11 cellular contexts compared by ENCODE assay signal in the genomic region with DNA sequence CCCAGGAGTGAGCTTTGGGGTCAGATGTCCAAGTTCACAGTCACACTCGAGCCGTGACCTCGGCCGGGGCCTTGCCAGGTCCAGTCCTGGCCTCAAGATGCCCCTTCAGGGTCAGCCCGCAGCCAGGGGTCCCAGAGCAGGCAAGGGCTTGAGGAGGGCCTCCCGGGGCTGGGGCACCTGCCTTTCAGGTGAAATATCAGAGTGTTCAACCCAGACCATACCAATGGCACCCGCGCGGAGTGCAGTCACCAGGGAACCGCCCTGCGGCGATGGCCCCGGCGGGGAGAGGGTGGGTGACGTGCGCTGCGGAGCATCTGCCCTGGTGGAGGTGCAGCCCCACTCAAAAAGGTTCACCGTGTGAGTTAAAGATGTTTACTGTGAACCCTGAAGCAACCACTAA. TPM values are rescaled to one million over a fixed set of nuclear protein-coding genes. Genes with fewer than 3 reads are reported as not detected.
DNase-seq lines count a peak whose midpoint lies in the region; FAIRE-seq and TF ChIP-seq lines count a peak whose summit lies in the region.
"Had no signal": no experiment of that assay in that cellular context is flagged by ENCODE, and none has a peak within 500 bp of the region (broad histone marks: within the 10 kb centered on the region; RNA-seq: fewer than 3 reads in every experiment).

No MANE protein-coding gene starts in this region.

- intact Hi-C loops in stomach (cut with DNase I; ENCODE audit: low total_unique reads), result no loop called here

- peaks cover 8% of the 10 kb centered on the region for H3K9me3 Mint-ChIP-seq in astrocyte (ENCODE audit: unreplicated experiment)

- TF ChIP-seq POLR2A in stomach (IDR thresholded peaks at IDR 0.05), result no peak

- H3K4me2 ChIP-seq in astrocyte (ENCODE audit: low read length), result peak overlapping the region; percentile 73
- H3K4me2 ChIP-seq in mesenchymal stem cell (ENCODE audit: low read length, poor library complexity, severe bottlenecking), result no peak overlapping the region

- H3K4me3 ChIP-seq in astrocyte (ENCODE audit: insufficient read depth, low read depth, low read length) (no peak overlapping the region), mesenchymal stem cell (ENCODE audit: insufficient read depth in 1 of 2, low read depth in 1 of 2, low read length in 2 of 2) (peak overlapping the region in 1 of 2 experiments; percentile 39), stomach (peak overlapping the region in 3 of 4 donors; percentile 13 to 33 (median 25))
- H3K4me3 ChIP-seq: tibial artery had no signal

- no peak overlapping the region for H2AK5ac ChIP-seq in mesenchymal stem cell (ENCODE audit: low read length, severe bottlenecking)

- H2BK120ac ChIP-seq in mesenchymal stem cell (ENCODE audit: low read depth, low read length), result no peak overlapping the region

- H3K4me1 Mint-ChIP-seq in astrocyte (ENCODE audit: low read depth, unreplicated experiment), result peaks cover 3% of the 10 kb centered on the region

- peaks cover 2% of the 10 kb centered on the region for H3K4me1 ChIP-seq in astrocyte (ENCODE audit: insufficient read depth, low read length)
- H3K4me1 ChIP-seq in mesenchymal stem cell (ENCODE audit: control insufficient read depth, insufficient read depth, low read depth, low read length), result peaks cover 14% of the 10 kb centered on the region
- peaks cover 11 to 17% (median 14%) of the 10 kb centered on the region in 4 donors for H3K4me1 ChIP-seq in stomach

- H3K79me2 ChIP-seq in astrocyte (ENCODE audit: insufficient read depth, low read length), result no peaks in the 10 kb centered on the region

- no peaks in the 10 kb centered on the region for H3K36me3 ChIP-seq in astrocyte (ENCODE audit: insufficient read depth, low read length)
- H3K36me3 ChIP-seq in mesenchymal stem cell (ENCODE audit: control insufficient read depth in 1 of 2, insufficient read depth in 2 of 2, low read depth in 1 of 2, low read length in 2 of 2), result no peaks in the 10 kb centered on the region
- no peaks in the 10 kb centered on the region for H3K36me3 ChIP-seq in stomach
- H3K36me3 ChIP-seq: tibial artery had no signal

- H3K27me3 ChIP-seq in astrocyte (ENCODE audit: insufficient read depth, low read length) (no peaks in the 10 kb centered on the region), mesenchymal stem cell (ENCODE audit: control insufficient read depth in 1 of 2, insufficient read depth in 1 of 2, low read length in 2 of 2) (peaks cover 4 to 70% of the 10 kb centered on the region in 2 experiments), stomach (peaks cover 0 to 25% (median 13%) of the 10 kb centered on the region in 3 donors)

- H4K20me1 ChIP-seq in astrocyte (ENCODE audit: insufficient read depth, low read length), result no peaks in the 10 kb centered on the region

- H4K91ac ChIP-seq in mesenchymal stem cell (ENCODE audit: low read length), result peak overlapping the region; percentile 20

- H3K9me3 ChIP-seq in astrocyte (ENCODE audit: insufficient read depth, low read depth, low read length), result peaks cover 6% of the 10 kb centered on the region
- H3K9me3 ChIP-seq in mesenchymal stem cell (ENCODE audit: control insufficient read depth, low read length), result peaks cover 6% of the 10 kb centered on the region
- H3K9me3 ChIP-seq in stomach, result no peaks in the 10 kb centered on the region
- H3K9me3 ChIP-seq: tibial artery had no signal

- no peak overlapping the region for H2BK12ac ChIP-seq in mesenchymal stem cell (ENCODE audit: low read length in 2 of 2)

- no peak overlapping the region for H3K4ac ChIP-seq in mesenchymal stem cell (ENCODE audit: low read depth in 1 of 2, low read length in 2 of 2)

- H3K27me3 Mint-ChIP-seq in astrocyte (ENCODE audit: low read depth, unreplicated experiment), result peaks cover 41% of the 10 kb centered on the region

- FAIRE-seq in astrocyte (lab: Jason Lieb, UNC), result no peak
- FAIRE-seq in HTR-8/SVneo (lab: Jason Lieb, UNC), result no peak

- H3K27ac ChIP-seq in astrocyte (ENCODE audit: low read depth, low read length), result no peak overlapping the region
- H3K27ac ChIP-seq in mesenchymal stem cell (ENCODE audit: low read length, poor library complexity, severe bottlenecking), result no peak overlapping the region
- H3K27ac ChIP-seq in stomach, result peak overlapping the region in 1 of 5 donors; percentile 13
- H3K27ac ChIP-seq: tibial artery had no signal

- H3K36me3 Mint-ChIP-seq in astrocyte (ENCODE audit: low read depth, unreplicated experiment), result no peaks in the 10 kb centered on the region
- H3K36me3 Mint-ChIP-seq: naive B cell had no signal

- no peak overlapping the region for H3K18ac ChIP-seq in mesenchymal stem cell (ENCODE audit: low read depth in 1 of 2, low read length in 2 of 2)

- H3K4me3 Mint-ChIP-seq in astrocyte (ENCODE audit: unreplicated experiment), result peak overlapping the region; percentile 21

- H2AFZ ChIP-seq in astrocyte (ENCODE audit: low read depth, low read length) (peak overlapping the region; percentile 75), mesenchymal stem cell (ENCODE audit: low read depth, low read length) (no peak overlapping the region)

- TF ChIP-seq CTCF in astrocyte (IDR thresholded peaks at IDR 0.05; ENCODE audit: insufficient read depth, low read depth, low read length) (no peak), stomach (IDR thresholded peaks at IDR 0.05) (no peak)

- WGBS in mesenchymal stem cell, result 93% methylated on average over 17 of the region's 18 CpGs
- WGBS in stomach, 5 donors, result 55 to 71% (median 57%) methylated on average over 18 of the region's 18 CpGs

- H3K14ac ChIP-seq in mesenchymal stem cell (ENCODE audit: low read length in 2 of 2), result no peak overlapping the region

- no peak overlapping the region for H3K23ac ChIP-seq in mesenchymal stem cell (ENCODE audit: low read length in 2 of 2)

- H3K79me1 ChIP-seq in mesenchymal stem cell (replicated peaks; ENCODE audit: low read length, poor library complexity, severe bottlenecking), result no peaks in the 10 kb centered on the region

- H2BK5ac ChIP-seq in mesenchymal stem cell (ENCODE audit: low read depth, low read length, poor library complexity, severe bottlenecking), result no peak overlapping the region

- peak overlapping the region; percentile 73 for H4K8ac ChIP-seq in mesenchymal stem cell (ENCODE audit: low read length)

- no peak for TF ChIP-seq EP300 in stomach (IDR thresholded peaks at IDR 0.05)

- peak; percentile 36 for DNase-seq in NCI-H2171 (lab: John Stamatoyannopoulos, UW)
- no peak for DNase-seq in NCI-H2171 treated with DMSO at 0.1 percent for 48 hours (lab: John Stamatoyannopoulos, UW)
- no peak for DNase-seq in astrocyte (ENCODE audit: low read depth)
- no peak for DNase-seq in mesenchymal stem cell
- DNase-seq in stomach, result no peak
- DNase-seq in activated gamma-delta T cell (lab: John Stamatoyannopoulos, UW), result no peak
- no peak for DNase-seq in NCI-H1694 treated with DMSO at 0.1 percent for 48 hours (lab: John Stamatoyannopoulos, UW)
- no peak for DNase-seq in HTR-8/SVneo (ENCODE audit: insufficient read length, low spot score)
- DNase-seq: naive B cell had no signal

- H3K9ac ChIP-seq in astrocyte (ENCODE audit: low read length) (no peak overlapping the region), mesenchymal stem cell (ENCODE audit: low read length) (no peak overlapping the region)

- H2BK15ac ChIP-seq in mesenchymal stem cell (ENCODE audit: low read depth, poor library complexity, severe bottlenecking), result peak overlapping the region; percentile 80

- no peak overlapping the region for H3K27ac Mint-ChIP-seq in astrocyte (ENCODE audit: unreplicated experiment)

RNA-seq across cellular contexts. Expression of a gene that starts 16.9 kb away (rescaled TPM):
- not detected in 2 replicates for total RNA-seq in astrocyte
- polyA plus RNA-seq in mesenchymal stem cell (2013, experiment 1 of 2), result not detected
- not detected for polyA plus RNA-seq in mesenchymal stem cell (2013, experiment 2 of 2)
- not detected for total RNA-seq in stomach
- polyA plus RNA-seq in stomach, result under 1 TPM in 1 of 3 donors, not detected in 2; 0.60 TPM
- total RNA-seq: LHCN-M2 had no signal

RNA-seq across cellular contexts. Expression of a gene that starts 25.1 kb away (rescaled TPM):
- total RNA-seq in astrocyte, result not detected in 2 replicates
- polyA plus RNA-seq in mesenchymal stem cell (2013, experiment 1 of 2), result not detected
- polyA plus RNA-seq in mesenchymal stem cell (2013, experiment 2 of 2), result not detected
- total RNA-seq in stomach, result not detected
- polyA plus RNA-seq in stomach, result under 1 TPM in 2 of 3 donors, not detected in 1; 0.19 to 0.78 TPM
- total RNA-seq: LHCN-M2 had no signal
